9 cellular contexts compared by ENCODE assay signal in the genomic region with DNA sequence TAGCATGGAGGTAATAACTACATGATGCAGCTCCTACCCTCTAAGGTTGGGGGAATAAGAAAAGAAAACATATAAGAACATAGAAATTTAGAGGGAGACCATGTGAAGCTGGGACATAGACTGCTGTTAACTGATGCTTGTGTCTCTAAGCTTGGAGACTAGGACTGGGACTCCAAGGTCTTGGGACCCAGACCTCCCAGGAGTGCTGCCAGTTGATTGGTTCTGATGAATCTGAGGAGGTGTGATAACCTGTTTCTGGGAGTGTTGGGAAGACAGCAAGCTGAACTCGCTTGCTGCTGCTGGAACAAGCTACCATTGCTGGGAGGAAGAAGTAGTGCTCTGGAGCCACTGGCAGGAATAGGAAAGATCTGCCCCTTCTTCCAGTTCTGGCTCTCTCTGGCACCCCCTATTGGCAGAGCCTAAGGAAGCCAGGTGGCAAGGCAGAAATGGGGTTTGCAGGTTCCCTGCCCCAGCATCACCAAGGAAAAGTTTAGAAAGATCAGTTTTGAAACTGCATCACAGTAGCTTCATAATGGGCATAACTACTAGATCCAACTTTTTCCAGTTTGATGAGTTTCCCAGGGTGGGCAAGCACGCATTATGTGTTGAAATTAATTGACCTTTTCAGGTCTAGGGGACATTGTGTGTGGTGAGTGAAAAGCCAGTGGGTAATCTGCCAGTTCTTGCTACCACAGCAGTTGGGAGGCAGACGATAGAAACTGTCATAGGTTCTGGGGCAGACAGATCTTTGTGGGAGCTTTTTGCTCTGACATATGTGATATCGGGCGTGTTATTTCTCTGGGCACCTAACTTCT.
DNase-seq lines count a peak whose midpoint lies in the region; ATAC-seq and TF ChIP-seq lines count a peak whose summit lies in the region.
"Had no signal": no experiment of that assay in that cellular context is flagged by ENCODE, and none has a peak within 500 bp of the region (broad histone marks: within the 10 kb centered on the region; RNA-seq: fewer than 3 reads in every experiment).

No MANE protein-coding gene starts in this region.

- no peak for ATAC-seq in HG03378 (IDR thresholded peaks at IDR 0.05; ENCODE audit: unreplicated experiment)

- H3K36me3 ChIP-seq in cardiac muscle cell = no peaks in the 10 kb centered on the region
- H3K36me3 ChIP-seq in right atrium auricular region = no peaks in the 10 kb centered on the region
- no peaks in the 10 kb centered on the region for H3K36me3 ChIP-seq in sigmoid colon

- 94 to 96% methylated on average over 5 of the region's 5 CpGs for WGBS in sigmoid colon, 2 donors

- no peak for TF ChIP-seq POLR2A in sigmoid colon (IDR thresholded peaks at IDR 0.05)

- peaks cover 2% of the 10 kb centered on the region for H3K4me1 ChIP-seq in cardiac muscle cell (ENCODE audit: low read depth)
- H3K4me1 ChIP-seq in right atrium auricular region = peaks cover 0 to 16% of the 10 kb centered on the region in 2 donors
- H3K4me1 ChIP-seq in sigmoid colon = peaks cover 0 to 14% (median 8%) of the 10 kb centered on the region in 4 donors

- H3K4me1 Mint-ChIP-seq in activated naive CD4-positive, alpha-beta T cell treated with anti-CD3 and anti-CD28 coated beads, Interleukin-2, amount 10 ng/mL, durations not matched to agents 7 days and 5 days = no peaks in the 10 kb centered on the region

- no peak overlapping the region for H3K4me3 ChIP-seq in cardiac muscle cell
- H3K4me3 ChIP-seq in right atrium auricular region = no peak overlapping the region
- no peak overlapping the region for H3K4me3 ChIP-seq in sigmoid colon
- no peak overlapping the region for H3K4me3 ChIP-seq in coronary artery

- H3K36me3 Mint-ChIP-seq in activated naive CD4-positive, alpha-beta T cell treated with anti-CD3 and anti-CD28 coated beads, Interleukin-2, amount 10 ng/mL, durations not matched to agents 7 days and 5 days = no peaks in the 10 kb centered on the region

- CTCF ChIA-PET in activated naive CD4-positive, alpha-beta T cell treated with anti-CD3 and anti-CD28 coated beads, Interleukin-2, amount 10 ng/mL, durations not matched to agents 7 days and 5 days (lab: Charles Lee) = interaction anchor here (0.6 to 1.7 kb wide), 14 partner anchors 9 to 594 kb away, joined by 3 to 9 read pairs (median 3); no protein-coding TSS in a partner anchor

- intact Hi-C loops in sigmoid colon (cut with DNase I) = no loop called here

- no peak overlapping the region for H3K27ac Mint-ChIP-seq in activated naive CD4-positive, alpha-beta T cell treated with anti-CD3 and anti-CD28 coated beads, Interleukin-2, amount 10 ng/mL, durations not matched to agents 7 days and 5 days

- no peaks in the 10 kb centered on the region for H3K9me3 Mint-ChIP-seq in activated naive CD4-positive, alpha-beta T cell treated with anti-CD3 and anti-CD28 coated beads, Interleukin-2, amount 10 ng/mL, durations not matched to agents 7 days and 5 days
- H3K9me3 Mint-ChIP-seq: activated naive CD4-positive, alpha-beta T cell treated with anti-CD3 and anti-CD28 coated beads, Interleukin-2, amount 50 U/mL, for 72 hours had no signal

- H3K9me3 ChIP-seq in cardiac muscle cell (ENCODE audit: low read depth) (no peaks in the 10 kb centered on the region), right atrium auricular region (no peaks in the 10 kb centered on the region), sigmoid colon (no peaks in the 10 kb centered on the region)

- H3K27me3 ChIP-seq in cardiac muscle cell = no peaks in the 10 kb centered on the region
- no peaks in the 10 kb centered on the region for H3K27me3 ChIP-seq in right atrium auricular region
- H3K27me3 ChIP-seq in sigmoid colon = no peaks in the 10 kb centered on the region

- no peak overlapping the region for H3K27ac ChIP-seq in cardiac muscle cell
- H3K27ac ChIP-seq in right atrium auricular region = no peak overlapping the region
- H3K27ac ChIP-seq in sigmoid colon = no peak overlapping the region
- no peak overlapping the region for H3K27ac ChIP-seq in coronary artery

- DNase-seq in cardiac muscle cell (ENCODE audit: low read depth in 1 of 2, low spot score in 1 of 2) (peak in 1 of 2 donors; percentile 26), right atrium auricular region (ENCODE audit: low spot score) (no peak), NCI-H526 treated with DMSO at 0.1 percent for 48 hours (lab: John Stamatoyannopoulos, UW) (peak; percentile 2), medulla oblongata (ENCODE audit: extremely low spot score) (peak; percentile 41), sigmoid colon (no peak), coronary artery (ENCODE audit: low spot score) (no peak)
- peak; percentile 58 for DNase-seq in activated naive CD4-positive, alpha-beta T cell treated with anti-CD3 and anti-CD28 coated beads, Interleukin-2, amount 10 ng/mL, durations not matched to agents 7 days and 5 days

- TF ChIP-seq CTCF in cardiac muscle cell (IDR thresholded peaks at IDR 0.05; ENCODE audit: low read depth, low read length) (peak; percentile 59), right atrium auricular region (IDR thresholded peaks at IDR 0.05) (peak in 1 of 2 donors; percentile 49), sigmoid colon (IDR thresholded peaks at IDR 0.05) (peak in 1 of 4 experiments; percentile 20), coronary artery (IDR thresholded peaks at IDR 0.05) (no peak)

- no peak for TF ChIP-seq EP300 in sigmoid colon (IDR thresholded peaks at IDR 0.05)

- no peaks in the 10 kb centered on the region for H3K27me3 Mint-ChIP-seq in activated naive CD4-positive, alpha-beta T cell treated with anti-CD3 and anti-CD28 coated beads, Interleukin-2, amount 10 ng/mL, durations not matched to agents 7 days and 5 days

- no peak overlapping the region for H3K4me3 Mint-ChIP-seq in activated naive CD4-positive, alpha-beta T cell treated with anti-CD3 and anti-CD28 coated beads, Interleukin-2, amount 10 ng/mL, durations not matched to agents 7 days and 5 days

Comparison
In these comparisons a context has a peak if more than half of its experiments do, and no peak if none do; other contexts are left out.
1. DNase-seq: peak in NCI-H526 treated with DMSO at 0.1 percent for 48 hours (single experiment), activated naive CD4-positive, alpha-beta T cell treated with anti-CD3 and anti-CD28 coated beads, Interleukin-2, amount 10 ng/mL, durations not matched to agents 7 days and 5 days (single experiment) and medulla oblongata (single experiment); none in right atrium auricular region (single experiment), sigmoid colon (single experiment) and coronary artery (single experiment).